ENCODE assay signal across 15 cellular contexts in genomic region chr11:119910650-119911049, GRCh38.
"Had no signal": no experiment of that assay in that cellular context is flagged by ENCODE, and none has a peak within 500 bp of the region (broad histone marks: within the 10 kb centered on the region; RNA-seq: fewer than 3 reads in every experiment).

No MANE protein-coding gene starts in this region.

- ATAC-seq: effector memory CD8-positive, alpha-beta T cell; gastrocnemius medialis; left lung; natural killer cell treated with Interleukin-12 subunit alpha and Interleukin-12 subunit beta and Interleukin-15 and Interleukin-18, amount 100 ng/mL, for 72 hours; sciatic nerve had no signal

- H3K36me3 ChIP-seq: esophagus muscularis mucosa, gastrocnemius medialis, left lung, suprapubic skin, tibial artery had no signal

- H3K9me3 ChIP-seq: esophagus muscularis mucosa, gastrocnemius medialis, left lung, suprapubic skin, tibial artery had no signal

- H3K27ac ChIP-seq: epithelial cell of prostate, esophagus muscularis mucosa, gastrocnemius medialis, left lung, parathyroid adenoma, suprapubic skin, tibial artery had no signal

- H3K4me1 ChIP-seq: esophagus muscularis mucosa, gastrocnemius medialis, left lung, parathyroid adenoma, tibial artery had no signal

- H3K9ac ChIP-seq: parathyroid adenoma had no signal

- H2AFZ ChIP-seq: parathyroid adenoma had no signal

- H3K4me3 ChIP-seq: esophagus muscularis mucosa, gastrocnemius medialis, left lung, lung, suprapubic skin, tibial artery had no signal

- H3K79me2 ChIP-seq: parathyroid adenoma had no signal

- DNase-seq: central memory CD4-positive, alpha-beta T cell; effector memory CD8-positive, alpha-beta T cell; gastrocnemius medialis; islet precursor cell; left lung; mesenchymal stem cell; stimulated activated naive CD4-positive, alpha-beta T cell; tibial artery had no signal
